In the genomic region with DNA sequence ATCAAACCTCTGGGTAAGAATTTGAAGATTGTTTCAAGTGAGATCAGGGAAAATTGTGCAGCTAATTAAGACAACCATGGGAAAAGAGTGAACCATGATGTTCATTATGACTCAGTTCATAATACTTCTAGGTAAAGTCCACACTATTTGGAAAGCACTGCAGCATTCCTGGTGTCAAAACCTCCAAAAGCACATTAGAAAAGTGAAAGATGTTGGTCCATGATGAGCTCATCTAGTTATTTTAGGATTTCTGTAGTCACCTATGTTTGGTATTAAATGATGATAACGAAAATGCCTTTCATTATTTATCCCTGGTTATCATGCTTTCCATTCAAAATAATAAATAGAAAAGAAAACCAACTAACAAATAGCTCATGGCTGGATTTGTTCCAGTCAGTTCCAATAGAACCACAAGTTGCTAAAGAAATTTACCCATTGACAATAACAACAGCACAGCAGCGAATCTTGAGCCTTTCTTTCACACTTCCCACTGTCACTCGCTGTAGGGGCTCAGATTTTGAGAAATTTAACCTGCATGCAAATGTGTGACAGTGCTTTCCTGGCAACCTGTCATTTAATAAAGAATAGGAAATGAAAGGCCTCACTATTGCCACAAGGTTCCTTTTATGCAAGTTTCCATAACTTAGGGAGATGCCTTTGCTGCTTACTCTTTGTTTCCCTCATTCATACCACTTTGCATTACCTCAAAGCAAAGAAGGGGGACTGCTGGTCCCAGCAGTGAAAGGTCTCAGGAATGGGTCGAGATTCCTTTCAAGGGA, we compare ENCODE assay signal across 17 cellular contexts.
"Had no signal": no experiment of that assay in that cellular context is flagged by ENCODE, and none has a peak within 500 bp of the region (broad histone marks: within the 10 kb centered on the region; RNA-seq: fewer than 3 reads in every experiment).

No MANE protein-coding gene starts in this region.

- H3K9me3 ChIP-seq: breast epithelium, esophagus muscularis mucosa, prostate gland, sigmoid colon, suprapubic skin had no signal

- H3K4me3 ChIP-seq: breast epithelium, esophagus muscularis mucosa, prostate gland, sigmoid colon, suprapubic skin had no signal

- H3K27ac ChIP-seq: breast epithelium, prostate gland, sigmoid colon, suprapubic skin had no signal

- H3K27ac Mint-ChIP-seq: activated naive CD4-positive, alpha-beta T cell treated with anti-CD3 and anti-CD28 coated beads, Interleukin-2, amount 50 U/mL, for 24 hours; natural killer cell; T-helper 17 cell had no signal

- H3K27me3 Mint-ChIP-seq: activated naive CD4-positive, alpha-beta T cell treated with anti-CD3 and anti-CD28 coated beads, Interleukin-2, amount 50 U/mL, for 24 hours; T-helper 17 cell had no signal

- H3K4me3 Mint-ChIP-seq: activated naive CD4-positive, alpha-beta T cell treated with anti-CD3 and anti-CD28 coated beads, Interleukin-2, amount 50 U/mL, for 24 hours; natural killer cell; T-helper 17 cell had no signal

- H3K36me3 ChIP-seq: breast epithelium, esophagus muscularis mucosa, prostate gland, sigmoid colon, suprapubic skin had no signal

- H3K4me1 ChIP-seq: breast epithelium had no signal

- H3K4me1 Mint-ChIP-seq: activated naive CD4-positive, alpha-beta T cell treated with anti-CD3 and anti-CD28 coated beads, Interleukin-2, amount 50 U/mL, for 24 hours; natural killer cell had no signal

- H3K36me3 Mint-ChIP-seq: natural killer cell had no signal

- DNase-seq: activated CD4-positive, CD25-positive, alpha-beta regulatory T cell; activated T-cell treated with anti-CD3 and anti-CD28 coated beads, Interleukin-2, amount 50 U/mL, for 1 hour; amniotic stem cell; foreskin fibroblast; mammary epithelial cell; natural killer cell; occipital lobe; sigmoid colon; stimulated activated CD4-positive, alpha-beta T cell treated with anti-CD3 and anti-CD28 coated beads, Interleukin-12 subunit alpha, Interleukin-12 subunit beta, amount 100 ng/mL, for 4 hours; stimulated activated naive CD8-positive, alpha-beta T cell treated with anti-CD3 and anti-CD28 coated beads, Interleukin-15, Interleukin-2, amounts not matched to agents 100 U/mL and 50 U/mL, for 24 hours; T-helper 17 cell had no signal

- H3K9me3 Mint-ChIP-seq: activated naive CD4-positive, alpha-beta T cell treated with anti-CD3 and anti-CD28 coated beads, Interleukin-2, amount 50 U/mL, for 24 hours; natural killer cell had no signal

- ATAC-seq: left lobe of liver; natural killer cell; stimulated activated naive CD8-positive, alpha-beta T cell treated with anti-CD3 and anti-CD28 coated beads, Interleukin-15, Interleukin-2, amounts not matched to agents 100 U/mL and 50 U/mL, for 24 hours; T-helper 17 cell had no signal

- H3K27me3 ChIP-seq: breast epithelium, esophagus muscularis mucosa, sigmoid colon, suprapubic skin had no signal
